Comparison of ENCODE assay signal across 26 cellular contexts in genomic region chr10:60796481-60796880, GRCh38.
"Had no signal": no experiment of that assay in that cellular context is flagged by ENCODE, and none has a peak within 500 bp of the region (broad histone marks: within the 10 kb centered on the region; RNA-seq: fewer than 3 reads in every experiment).

No MANE protein-coding gene starts in this region.

- H3K9me3 Mint-ChIP-seq: immature natural killer cell; naive thymus-derived CD8-positive, alpha-beta T cell; nephron progenitor cell; stimulated activated memory B cell treated with anti-CD40 and anti-IgM and Interleukin-4, amounts not matched to agents 10 μg/mL and 1 μg/mL and 100 μg/mL, for 72 hours; type B pancreatic cell had no signal

- H3K4me3 ChIP-seq: coronary artery, esophagus muscularis mucosa, lower lobe of right lung, ovary, psoas muscle, skin epidermis, spleen, testis, tibial artery had no signal

- H3K27ac Mint-ChIP-seq: immature natural killer cell; naive thymus-derived CD8-positive, alpha-beta T cell; nephron progenitor cell; stimulated activated memory B cell treated with anti-CD40 and anti-IgM and Interleukin-4, amounts not matched to agents 10 μg/mL and 1 μg/mL and 100 μg/mL, for 72 hours; type B pancreatic cell had no signal

- H3K9me3 ChIP-seq: esophagus muscularis mucosa, lower lobe of right lung, ovary, psoas muscle, spleen, testis, tibial artery had no signal

- H3K36me3 Mint-ChIP-seq: immature natural killer cell; naive thymus-derived CD8-positive, alpha-beta T cell; stimulated activated memory B cell treated with anti-CD40 and anti-IgM and Interleukin-4, amounts not matched to agents 10 μg/mL and 1 μg/mL and 100 μg/mL, for 72 hours had no signal

- H3K4me1 Mint-ChIP-seq: naive thymus-derived CD8-positive, alpha-beta T cell; nephron progenitor cell; stimulated activated memory B cell treated with anti-CD40 and anti-IgM and Interleukin-4, amounts not matched to agents 10 μg/mL and 1 μg/mL and 100 μg/mL, for 72 hours had no signal

- H3K27me3 Mint-ChIP-seq: naive thymus-derived CD8-positive, alpha-beta T cell; stimulated activated memory B cell treated with anti-CD40 and anti-IgM and Interleukin-4, amounts not matched to agents 10 μg/mL and 1 μg/mL and 100 μg/mL, for 72 hours; type B pancreatic cell had no signal

- H3K27me3 ChIP-seq: esophagus muscularis mucosa, ovary, spleen, testis, tibial artery had no signal

- DNase-seq: dermis blood vessel endothelial cell; effector memory CD4-positive, alpha-beta T cell; hypothalamus; immature natural killer cell; islet precursor cell; kidney glomerular epithelial cell; left ventricle myocardium superior; lower lobe of right lung; naive thymus-derived CD8-positive, alpha-beta T cell; nephron progenitor cell; occipital lobe; ovary; posterior cingulate gyrus; psoas muscle; right cardiac atrium; spleen; stimulated activated CD4-positive, alpha-beta T cell treated with anti-CD3 and anti-CD28 coated beads, Interleukin-4, amount 100 ng/mL, for 4 hours; stimulated activated naive CD8-positive, alpha-beta T cell treated with anti-CD3 and anti-CD28 coated beads, Interleukin-15, Interleukin-2, amounts not matched to agents 100 U/mL and 50 U/mL, for 24 hours; substantia nigra; testis; tibial artery had no signal

- H3K4me1 ChIP-seq: psoas muscle, testis, tibial artery had no signal

- H3K4me3 Mint-ChIP-seq: immature natural killer cell; naive thymus-derived CD8-positive, alpha-beta T cell; nephron progenitor cell; stimulated activated memory B cell treated with anti-CD40 and anti-IgM and Interleukin-4, amounts not matched to agents 10 μg/mL and 1 μg/mL and 100 μg/mL, for 72 hours; type B pancreatic cell had no signal

- H3K27ac ChIP-seq: coronary artery, esophagus muscularis mucosa, lower lobe of right lung, ovary, skin epidermis, spleen, testis, tibial artery had no signal

- H3K36me3 ChIP-seq: esophagus muscularis mucosa, lower lobe of right lung, ovary, tibial artery had no signal

- ATAC-seq: left ventricle myocardium superior; lower lobe of right lung; naive thymus-derived CD8-positive, alpha-beta T cell; right cardiac atrium; stimulated activated memory B cell treated with anti-CD40 and anti-IgM and Interleukin-4, amounts not matched to agents 10 μg/mL and 1 μg/mL and 100 μg/mL, for 72 hours; stimulated activated naive CD8-positive, alpha-beta T cell treated with anti-CD3 and anti-CD28 coated beads, Interleukin-15, Interleukin-2, amounts not matched to agents 100 U/mL and 50 U/mL, for 24 hours had no signal
